In genomic region chr3:197366301-197367044, GRCh38 we compare ENCODE assay signal across 13 cellular contexts.
DNase-seq lines count a peak whose midpoint lies in the region; ATAC-seq and TF ChIP-seq lines count a peak whose summit lies in the region.
"Had no signal": no experiment of that assay in that cellular context is flagged by ENCODE, and none has a peak within 500 bp of the region (broad histone marks: within the 10 kb centered on the region; RNA-seq: fewer than 3 reads in every experiment).

No MANE protein-coding gene starts in this region.

- H3K27me3 Mint-ChIP-seq in GM23338 (ENCODE audit: insufficient read depth, low read depth, poor library complexity) = peaks cover 6% of the 10 kb centered on the region

- H3K9me2 ChIP-seq in GM23338 (ENCODE audit: insufficient read depth) = no peaks in the 10 kb centered on the region

- no peak overlapping the region for H3K4me3 ChIP-seq in suprapubic skin
- H3K4me3 ChIP-seq in GM23338 = no peak overlapping the region
- H3K4me3 ChIP-seq: mucosa of descending colon had no signal

- H3K36me3 Mint-ChIP-seq in GM23338 (ENCODE audit: low read depth) = peaks cover 3% of the 10 kb centered on the region; the same call in 2 of the 3 replicates
- H3K36me3 Mint-ChIP-seq: CD4-positive, alpha-beta memory T cell had no signal

- H3K27ac Mint-ChIP-seq in GM23338 = no peak overlapping the region
- H3K27ac Mint-ChIP-seq: activated T-helper 17 cell treated with anti-CD3 and anti-CD28 coated beads, Interleukin-2, amount 50 U/mL, for 72 hours; CD4-positive, alpha-beta memory T cell had no signal

- no peaks in the 10 kb centered on the region for H3K9me3 ChIP-seq in suprapubic skin
- H3K9me3 ChIP-seq: mucosa of descending colon had no signal

- ATAC-seq in foreskin keratinocyte = peak; percentile 8
- no peak for ATAC-seq in GM23338
- ATAC-seq: activated T-helper 17 cell treated with anti-CD3 and anti-CD28 coated beads, Interleukin-2, amount 50 U/mL, for 72 hours; mucosa of descending colon had no signal

- TF ChIP-seq CTCF in foreskin keratinocyte (conservative IDR thresholded peaks at IDR 0.05) (no peak), suprapubic skin (IDR thresholded peaks at IDR 0.05) (no peak), GM23338 (conservative IDR thresholded peaks at IDR 0.05; ENCODE audit: low read depth in 2 of 2) (no peak)

- DNase-seq in HT1080 (ENCODE audit: low read depth) (peak; percentile 87), T1000 (lab: John Stamatoyannopoulos, UW) (peak; percentile 39), foreskin keratinocyte (peak in 1 of 2 donors; percentile 52), suprapubic skin (ENCODE audit: low spot score in 2 of 2) (peak in 1 of 2 donors; percentile 69), SW480 (ENCODE audit: low spot score) (no peak), GM23338 (ENCODE audit: low spot score) (no peak), Kasumi-1 (lab: John Stamatoyannopoulos, UW) (no peak)
- no peak for DNase-seq in effector CD8-positive, alpha-beta T cell (lab: John Stamatoyannopoulos, UW)
- DNase-seq: activated CD4-positive, alpha-beta T cell treated with anti-CD3 and anti-CD28 coated beads for 48 hours; CD4-positive, alpha-beta memory T cell; mucosa of descending colon had no signal

- WGBS in suprapubic skin = 53% methylated on average over 12 of the region's 13 CpGs

- no peaks in the 10 kb centered on the region for H3K79me2 ChIP-seq in GM23338 (replicated peaks; ENCODE audit: insufficient read depth)

- H3K4me3 Mint-ChIP-seq in GM23338 = no peak overlapping the region
- H3K4me3 Mint-ChIP-seq: activated T-helper 17 cell treated with anti-CD3 and anti-CD28 coated beads, Interleukin-2, amount 50 U/mL, for 72 hours; CD4-positive, alpha-beta memory T cell had no signal

- no peak for TF ChIP-seq POLR2A in suprapubic skin (IDR thresholded peaks at IDR 0.05)

- H4K20me1 ChIP-seq in GM23338 (replicated peaks; ENCODE audit: insufficient read depth) = no peaks in the 10 kb centered on the region

- H3F3A ChIP-seq in GM23338 (replicated peaks; ENCODE audit: low read depth) = no peaks in the 10 kb centered on the region

- H3K4me2 ChIP-seq in GM23338 = no peak overlapping the region

- H2AFZ ChIP-seq in GM23338 = no peak overlapping the region

- TF ChIP-seq EP300 in suprapubic skin (IDR thresholded peaks at IDR 0.05) = no peak

- peaks cover under 1% of the 10 kb centered on the region; the same call in 2 of the 3 replicates for H3K9me3 Mint-ChIP-seq in GM23338
- H3K9me3 Mint-ChIP-seq: activated T-helper 17 cell treated with anti-CD3 and anti-CD28 coated beads, Interleukin-2, amount 50 U/mL, for 72 hours had no signal

- H3K27me3 ChIP-seq in foreskin keratinocyte = no peaks in the 10 kb centered on the region
- no peaks in the 10 kb centered on the region for H3K27me3 ChIP-seq in suprapubic skin
- H3K27me3 ChIP-seq in GM23338 (ENCODE audit: insufficient read depth) = no peaks in the 10 kb centered on the region
- H3K27me3 ChIP-seq: brain microvascular endothelial cell had no signal

- H3K4me1 ChIP-seq in foreskin keratinocyte (peaks cover 36% of the 10 kb centered on the region), suprapubic skin (peaks cover 37% of the 10 kb centered on the region), GM23338 (ENCODE audit: insufficient read depth) (peaks cover 22% of the 10 kb centered on the region)

- peaks cover 40% of the 10 kb centered on the region for H3K4me1 Mint-ChIP-seq in GM23338
- H3K4me1 Mint-ChIP-seq: activated T-helper 17 cell treated with anti-CD3 and anti-CD28 coated beads, Interleukin-2, amount 50 U/mL, for 72 hours; CD4-positive, alpha-beta memory T cell had no signal

- H3K36me3 ChIP-seq in suprapubic skin (no peaks in the 10 kb centered on the region), GM23338 (ENCODE audit: insufficient read depth) (no peaks in the 10 kb centered on the region)
- H3K36me3 ChIP-seq: brain microvascular endothelial cell had no signal

- H3K27ac ChIP-seq in foreskin keratinocyte = peak overlapping the region; percentile 90
- peak overlapping the region; percentile 50 for H3K27ac ChIP-seq in suprapubic skin
- H3K27ac ChIP-seq in GM23338 (ENCODE audit: low read depth) = no peak overlapping the region
- H3K27ac ChIP-seq: brain microvascular endothelial cell had no signal

TF ChIP-seq in GM23338, 12 proteins besides CTCF, POLR2A, EP300 and RAD21 (continues in another document):
- TF ChIP-seq EZH2phosphoT487 (IDR thresholded peaks at IDR 0.05; ENCODE audit: unreplicated experiment) = no peak
- TF ChIP-seq REST (IDR thresholded peaks at IDR 0.05; ENCODE audit: unreplicated experiment) = no peak
- no peak for TF ChIP-seq ETS1 (IDR thresholded peaks at IDR 0.05)
- TF ChIP-seq STAT1 (IDR thresholded peaks at IDR 0.05; ENCODE audit: unreplicated experiment) = no peak
- no peak for TF ChIP-seq EZH2 (IDR thresholded peaks at IDR 0.05; ENCODE audit: low read depth, unreplicated experiment)
- TF ChIP-seq CREB1 (CRISPR knock-in tag; IDR thresholded peaks at IDR 0.05; ENCODE audit: low read depth) = no peak
- no peak for TF ChIP-seq POLR2AphosphoS5 (IDR thresholded peaks at IDR 0.05; ENCODE audit: low read depth)

Comparison
In these comparisons a context has a peak if more than half of its experiments do, and no peak if none do; other contexts are left out.
1. DNase-seq: peak in HT1080 (single experiment) and T1000 (single experiment); none in SW480 (single experiment), GM23338 (single experiment), Kasumi-1 (0 of 2) and effector CD8-positive, alpha-beta T cell (single experiment).